ENCODE assay signal across 2 cellular contexts in genomic region chr6:134925800-134926199, GRCh38.
TF ChIP-seq lines count a peak whose summit lies in the region.

No MANE protein-coding gene starts in this region.

TF ChIP-seq in SK-N-SH treated with all-trans-retinoic acid at 6 μM for 48 hours, 23 proteins besides CTCF, POLR2A, EP300 and RAD21 (continued from another document):
- no peak for TF ChIP-seq TSHZ2 (CRISPR knock-in tag; IDR thresholded peaks at IDR 0.05)
- no peak for TF ChIP-seq TCF4 (CRISPR knock-in tag; IDR thresholded peaks at IDR 0.05; ENCODE audit: borderline replicate concordance)
- no peak for TF ChIP-seq ARNTL (CRISPR knock-in tag; IDR thresholded peaks at IDR 0.05; ENCODE audit: borderline replicate concordance, low read depth)

TF ChIP-seq in SK-N-SH, 30 proteins besides CTCF, POLR2A, EP300 and RAD21 (continued from another document):
- no peak for TF ChIP-seq REST (IDR thresholded peaks at IDR 0.05; ENCODE audit: low read depth, low read length)
- TF ChIP-seq CHD2 (IDR thresholded peaks at IDR 0.05; ENCODE audit: low read length, partially characterized antibody), result no peak
